Comparison of ENCODE assay signal across 1 cellular context in genomic region chr15:63335543-63336240, GRCh38.
TF ChIP-seq lines count a peak whose summit lies in the region.

No MANE protein-coding gene starts in this region.

TF ChIP-seq in K562, 482 proteins besides CTCF, POLR2A, EP300 and RAD21:
- TF ChIP-seq BRF1 (IDR thresholded peaks at IDR 0.05; ENCODE audit: borderline replicate concordance, extremely low read depth, insufficient read length) (no peak), ZEB2 (IDR thresholded peaks at IDR 0.05) (no peak), NCOA2 (IDR thresholded peaks at IDR 0.05; ENCODE audit: partially characterized antibody in 2 of 2) (no peak), CBX8 (IDR thresholded peaks at IDR 0.05; ENCODE audit: borderline replicate concordance, extremely low read depth, low read depth, low read length, poor library complexity, severe bottlenecking) (no peak)
TF ChIP-seq in K562: peak in this region for 0.
